ENCODE assay signal across 9 cellular contexts in the genomic region with DNA sequence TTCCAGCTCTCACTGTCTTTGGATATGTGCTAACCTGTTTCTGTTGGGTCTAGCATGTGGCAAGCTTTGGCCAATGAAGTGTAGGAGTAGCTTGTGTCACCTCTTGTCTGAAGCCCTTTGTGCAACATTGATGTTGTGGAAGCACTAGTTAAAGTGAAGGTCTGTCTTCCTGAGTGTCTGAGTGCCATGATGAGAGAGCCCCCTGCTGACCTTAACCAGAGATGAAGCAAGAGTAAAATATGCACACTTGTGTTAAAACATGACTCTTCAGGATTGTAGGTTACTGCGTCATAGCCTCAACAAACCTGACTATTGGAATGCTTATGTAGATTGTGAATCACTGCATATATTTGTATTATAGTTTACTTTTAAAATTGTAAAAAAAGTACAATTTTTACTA.
A peak's percentile ranks its signal among the peaks of the same experiment; 100 is the strongest.
DNase-seq lines count a peak whose midpoint lies in the region; ATAC-seq and TF ChIP-seq lines count a peak whose summit lies in the region.
"Had no signal": no experiment of that assay in that cellular context is flagged by ENCODE, and none has a peak within 500 bp of the region (broad histone marks: within the 10 kb centered on the region; RNA-seq: fewer than 3 reads in every experiment).

No MANE protein-coding gene starts in this region.

- H3K27ac Mint-ChIP-seq in activated CD8-positive, alpha-beta T cell treated with anti-CD3 and anti-CD28 coated beads for 36 hours = no peak overlapping the region
- no peak overlapping the region for H3K27ac Mint-ChIP-seq in activated CD8-positive, alpha-beta T cell treated with anti-CD3 and anti-CD28 coated beads, Interleukin-2, amount 10 ng/mL, durations not matched to agents 7 days and 5 days

- no peaks in the 10 kb centered on the region for H3K4me1 ChIP-seq in testis
- H3K4me1 ChIP-seq in Peyer's patch = no peaks in the 10 kb centered on the region
- H3K4me1 ChIP-seq: BLaER1 treated with 17β-estradiol and CSF1 and Interleukin-3, amounts not matched to agents 10 nM and 100 nM had no signal

- no peak overlapping the region for H3K4me3 ChIP-seq in foreskin fibroblast (ENCODE audit: low read depth in 1 of 2, low read length in 2 of 2)
- no peak overlapping the region for H3K4me3 ChIP-seq in testis
- H3K4me3 ChIP-seq in Peyer's patch = no peak overlapping the region
- H3K4me3 ChIP-seq: BLaER1 treated with 17β-estradiol and CSF1 and Interleukin-3, amounts not matched to agents 10 nM and 100 nM had no signal

- H3K4me1 Mint-ChIP-seq in activated CD8-positive, alpha-beta T cell treated with anti-CD3 and anti-CD28 coated beads for 36 hours (ENCODE audit: low read depth) = no peaks in the 10 kb centered on the region
- H3K4me1 Mint-ChIP-seq in activated CD8-positive, alpha-beta T cell treated with anti-CD3 and anti-CD28 coated beads, Interleukin-2, amount 10 ng/mL, durations not matched to agents 7 days and 5 days (ENCODE audit: low read depth) = no peaks in the 10 kb centered on the region

- POLR2A ChIA-PET in activated CD8-positive, alpha-beta T cell treated with anti-CD3 and anti-CD28 coated beads for 36 hours (lab: Charles Lee) = no interaction called here
- POLR2A ChIA-PET in activated CD8-positive, alpha-beta T cell treated with anti-CD3 and anti-CD28 coated beads, Interleukin-2, amount 10 ng/mL, durations not matched to agents 7 days and 5 days (lab: Charles Lee) = no interaction called here

- H3K36me3 Mint-ChIP-seq in activated CD8-positive, alpha-beta T cell treated with anti-CD3 and anti-CD28 coated beads for 36 hours (ENCODE audit: low read depth) = no peaks in the 10 kb centered on the region
- H3K36me3 Mint-ChIP-seq in activated CD8-positive, alpha-beta T cell treated with anti-CD3 and anti-CD28 coated beads, Interleukin-2, amount 10 ng/mL, durations not matched to agents 7 days and 5 days (ENCODE audit: low read depth) = no peaks in the 10 kb centered on the region

- no peaks in the 10 kb centered on the region for H3K9me3 Mint-ChIP-seq in activated CD8-positive, alpha-beta T cell treated with anti-CD3 and anti-CD28 coated beads for 36 hours
- H3K9me3 Mint-ChIP-seq in activated CD8-positive, alpha-beta T cell treated with anti-CD3 and anti-CD28 coated beads, Interleukin-2, amount 10 ng/mL, durations not matched to agents 7 days and 5 days (ENCODE audit: insufficient read depth) = no peaks in the 10 kb centered on the region

- no peaks in the 10 kb centered on the region for H3K27me3 Mint-ChIP-seq in activated CD8-positive, alpha-beta T cell treated with anti-CD3 and anti-CD28 coated beads for 36 hours
- no peaks in the 10 kb centered on the region for H3K27me3 Mint-ChIP-seq in activated CD8-positive, alpha-beta T cell treated with anti-CD3 and anti-CD28 coated beads, Interleukin-2, amount 10 ng/mL, durations not matched to agents 7 days and 5 days (ENCODE audit: low read depth)

- intact Hi-C loops in activated CD8-positive, alpha-beta T cell treated with anti-CD3 and anti-CD28 coated beads for 36 hours (cut with micrococcal nuclease) = no loop called here
- intact Hi-C loops in testis (cut with DNase I; ENCODE audit: low total_unique reads) = no loop called here

- H3K27ac ChIP-seq in testis = no peak overlapping the region
- no peak overlapping the region for H3K27ac ChIP-seq in Peyer's patch
- H3K27ac ChIP-seq: BLaER1 treated with 17β-estradiol and CSF1 and Interleukin-3, amounts not matched to agents 10 nM and 100 nM had no signal

- no peaks in the 10 kb centered on the region for H3K9me3 ChIP-seq in testis
- no peaks in the 10 kb centered on the region for H3K9me3 ChIP-seq in Peyer's patch
- H3K9me3 ChIP-seq: BLaER1 treated with 17β-estradiol and CSF1 and Interleukin-3, amounts not matched to agents 10 nM and 100 nM had no signal

- no peaks in the 10 kb centered on the region for H3K36me3 ChIP-seq in testis (ENCODE audit: low read depth, missing control alignments)
- H3K36me3 ChIP-seq in Peyer's patch = no peaks in the 10 kb centered on the region
- H3K36me3 ChIP-seq: BLaER1 treated with 17β-estradiol and CSF1 and Interleukin-3, amounts not matched to agents 10 nM and 100 nM had no signal

- CTCF ChIA-PET in activated CD8-positive, alpha-beta T cell treated with anti-CD3 and anti-CD28 coated beads for 36 hours (lab: Charles Lee) = interaction anchor here (0.5 to 1.7 kb wide), 2 partner anchors 102 to 158 kb away, joined by 3 to 7 read pairs; no protein-coding TSS in a partner anchor
- CTCF ChIA-PET in activated CD8-positive, alpha-beta T cell treated with anti-CD3 and anti-CD28 coated beads, Interleukin-2, amount 10 ng/mL, durations not matched to agents 7 days and 5 days (lab: Charles Lee) = no interaction called here

- TF ChIP-seq POLR2A in testis (IDR thresholded peaks at IDR 0.05) (no peak), Peyer's patch (IDR thresholded peaks at IDR 0.05) (no peak)

- WGBS in testis, 2 donors = 65 to 89% methylated on average over 1 of the region's 1 CpG

- peak; percentile 6 for DNase-seq in activated CD8-positive, alpha-beta T cell treated with anti-CD3 and anti-CD28 coated beads for 36 hours
- no peak for DNase-seq in activated CD8-positive, alpha-beta T cell treated with anti-CD3 and anti-CD28 coated beads, Interleukin-2, amount 10 ng/mL, durations not matched to agents 7 days and 5 days
- DNase-seq in foreskin fibroblast = peak; percentile 1 to 6
- DNase-seq in testis = peak; percentile 67
- no peak for DNase-seq in Peyer's patch
- DNase-seq in stimulated activated naive CD4-positive, alpha-beta T cell (lab: John Stamatoyannopoulos, UW) = no peak

- no peaks in the 10 kb centered on the region for H3K27me3 ChIP-seq in testis
- H3K27me3 ChIP-seq in Peyer's patch = no peaks in the 10 kb centered on the region
- H3K27me3 ChIP-seq: BLaER1 treated with 17β-estradiol and CSF1 and Interleukin-3, amounts not matched to agents 10 nM and 100 nM had no signal

- no peak for ATAC-seq in activated CD8-positive, alpha-beta T cell treated with anti-CD3 and anti-CD28 coated beads for 36 hours
- ATAC-seq in activated CD8-positive, alpha-beta T cell treated with anti-CD3 and anti-CD28 coated beads, Interleukin-2, amount 10 ng/mL, durations not matched to agents 7 days and 5 days = no peak
- ATAC-seq in GM21447 (IDR thresholded peaks at IDR 0.05; ENCODE audit: unreplicated experiment) = no peak

- no peak overlapping the region for H3K4me3 Mint-ChIP-seq in activated CD8-positive, alpha-beta T cell treated with anti-CD3 and anti-CD28 coated beads for 36 hours
- no peak overlapping the region for H3K4me3 Mint-ChIP-seq in activated CD8-positive, alpha-beta T cell treated with anti-CD3 and anti-CD28 coated beads, Interleukin-2, amount 10 ng/mL, durations not matched to agents 7 days and 5 days

- TF ChIP-seq CTCF in activated CD8-positive, alpha-beta T cell treated with anti-CD3 and anti-CD28 coated beads for 36 hours (IDR thresholded peaks at IDR 0.05) = no peak
- no peak for TF ChIP-seq CTCF in foreskin fibroblast (IDR thresholded peaks at IDR 0.05; ENCODE audit: low read depth, low read length)
- TF ChIP-seq CTCF in testis (IDR thresholded peaks at IDR 0.05) = peak in 2 of 3 experiments; percentile 29 to 32
- no peak for TF ChIP-seq CTCF in Peyer's patch (IDR thresholded peaks at IDR 0.05)

TF ChIP-seq in PFSK-1, 5 proteins besides CTCF, POLR2A, EP300 and RAD21:
- TF ChIP-seq POLR2AphosphoS5 (IDR thresholded peaks at IDR 0.05; ENCODE audit: low read depth, low read length) (no peak), SIN3A (IDR thresholded peaks at IDR 0.05; ENCODE audit: borderline replicate concordance, insufficient read depth, low read length) (no peak), FOXP2 (optimal IDR thresholded peaks at IDR 0.05; ENCODE audit: borderline replicate concordance, extremely low read depth, extremely low read length, insufficient read depth) (peak; percentile 35), TAF1 (IDR thresholded peaks at IDR 0.05; ENCODE audit: borderline replicate concordance, insufficient read depth, low read length) (no peak)
- TF ChIP-seq, protein P1, sequence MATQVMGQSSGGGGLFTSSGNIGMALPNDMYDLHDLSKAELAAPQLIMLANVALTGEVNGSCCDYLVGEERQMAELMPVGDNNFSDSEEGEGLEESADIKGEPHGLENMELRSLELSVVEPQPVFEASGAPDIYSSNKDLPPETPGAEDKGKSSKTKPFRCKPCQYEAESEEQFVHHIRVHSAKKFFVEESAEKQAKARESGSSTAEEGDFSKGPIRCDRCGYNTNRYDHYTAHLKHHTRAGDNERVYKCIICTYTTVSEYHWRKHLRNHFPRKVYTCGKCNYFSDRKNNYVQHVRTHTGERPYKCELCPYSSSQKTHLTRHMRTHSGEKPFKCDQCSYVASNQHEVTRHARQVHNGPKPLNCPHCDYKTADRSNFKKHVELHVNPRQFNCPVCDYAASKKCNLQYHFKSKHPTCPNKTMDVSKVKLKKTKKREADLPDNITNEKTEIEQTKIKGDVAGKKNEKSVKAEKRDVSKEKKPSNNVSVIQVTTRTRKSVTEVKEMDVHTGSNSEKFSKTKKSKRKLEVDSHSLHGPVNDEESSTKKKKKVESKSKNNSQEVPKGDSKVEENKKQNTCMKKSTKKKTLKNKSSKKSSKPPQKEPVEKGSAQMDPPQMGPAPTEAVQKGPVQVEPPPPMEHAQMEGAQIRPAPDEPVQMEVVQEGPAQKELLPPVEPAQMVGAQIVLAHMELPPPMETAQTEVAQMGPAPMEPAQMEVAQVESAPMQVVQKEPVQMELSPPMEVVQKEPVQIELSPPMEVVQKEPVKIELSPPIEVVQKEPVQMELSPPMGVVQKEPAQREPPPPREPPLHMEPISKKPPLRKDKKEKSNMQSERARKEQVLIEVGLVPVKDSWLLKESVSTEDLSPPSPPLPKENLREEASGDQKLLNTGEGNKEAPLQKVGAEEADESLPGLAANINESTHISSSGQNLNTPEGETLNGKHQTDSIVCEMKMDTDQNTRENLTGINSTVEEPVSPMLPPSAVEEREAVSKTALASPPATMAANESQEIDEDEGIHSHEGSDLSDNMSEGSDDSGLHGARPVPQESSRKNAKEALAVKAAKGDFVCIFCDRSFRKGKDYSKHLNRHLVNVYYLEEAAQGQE (IDR thresholded peaks at IDR 0.05; ENCODE audit: insufficient read depth in 1 of 2, low read depth in 2 of 2, low read length in 2 of 2) = no peak

Comparison
In these comparisons a context has a peak if more than half of its experiments do, and no peak if none do; other contexts are left out.
1. DNase-seq: peak in activated CD8-positive, alpha-beta T cell treated with anti-CD3 and anti-CD28 coated beads for 36 hours (single experiment), foreskin fibroblast (2 of 2) and testis (single experiment); none in activated CD8-positive, alpha-beta T cell treated with anti-CD3 and anti-CD28 coated beads, Interleukin-2, amount 10 ng/mL, durations not matched to agents 7 days and 5 days (single experiment), Peyer's patch (0 of 3) and stimulated activated naive CD4-positive, alpha-beta T cell (0 of 6).
2. CTCF ChIP-seq: peak in testis (2 of 3); none in activated CD8-positive, alpha-beta T cell treated with anti-CD3 and anti-CD28 coated beads for 36 hours (single experiment), foreskin fibroblast (single experiment) and Peyer's patch (0 of 6).